Comparison of ENCODE assay signal across 8 cellular contexts in genomic region chr16:2682209-2683021, GRCh38. TPM values are rescaled to one million over a fixed set of nuclear protein-coding genes. Genes with fewer than 3 reads are reported as not detected.
DNase-seq lines count a peak whose midpoint lies in the region; ATAC-seq, FAIRE-seq and TF ChIP-seq lines count a peak whose summit lies in the region.

Gene KCTD5, plus strand, starts transcription at chr16:2682523. Its CDS starts 26 bp downstream, at chr16:2682549.

- H3K36me3 Mint-ChIP-seq in T-helper 1 cell treated with Interleukin-12 subunit alpha and Interleukin-12 subunit beta and Interleukin-4 antibody, amounts not matched to agents 30 μg/mL and 1 μg/mL, for 36 hours (ENCODE audit: low read depth), result peaks cover 5% of the 10 kb centered on the region

- TF ChIP-seq CTCF in upper lobe of left lung (IDR thresholded peaks at IDR 0.05), result peak in 2 of 6 experiments; percentile 16 to 54

- no peaks in the 10 kb centered on the region for H3K9me3 Mint-ChIP-seq in T-helper 1 cell treated with Interleukin-12 subunit alpha and Interleukin-12 subunit beta and Interleukin-4 antibody, amounts not matched to agents 30 μg/mL and 1 μg/mL, for 36 hours

- DNase-seq in GM12891 (ENCODE audit: insufficient read length, low spot score) (peak; percentile 94), NCI-H1694 treated with DMSO at 0.1 percent for 48 hours (lab: John Stamatoyannopoulos, UW) (peak; percentile 82), amniotic stem cell (lab: John Stamatoyannopoulos, UW) (peak; percentile 94), left cardiac atrium (peak; percentile 97), posterior vena cava (ENCODE audit: low spot score) (peak; percentile 99), upper lobe of left lung (peak; percentile 96 to 99)

- peak within 1 kb of the TSS; percentile 81 to 94 (median 92) for H3K27ac ChIP-seq in upper lobe of left lung

- ATAC-seq in HG02852 (IDR thresholded peaks at IDR 0.05; ENCODE audit: unreplicated experiment) (peak; percentile 64), left cardiac atrium (peak; percentile 97 to 98), upper lobe of left lung (ENCODE audit: low FRiP score in 2 of 2) (peak; percentile 97)

- no peaks in the 10 kb centered on the region for H3K27me3 ChIP-seq in upper lobe of left lung

- TF ChIP-seq POLR2A in GM12891 (IDR thresholded peaks at IDR 0.05; ENCODE audit: low read depth, low read length) (peak; percentile 95), upper lobe of left lung (IDR thresholded peaks at IDR 0.05) (peak in 3 of 4 donors; percentile 81 to 95 (median 85))

- H3K4me1 ChIP-seq in upper lobe of left lung, result peaks cover 14 to 35% (median 22%) of the 10 kb centered on the region in 4 donors

- peak within 1 kb of the TSS; percentile 98 for H3K4me3 Mint-ChIP-seq in T-helper 1 cell treated with Interleukin-12 subunit alpha and Interleukin-12 subunit beta and Interleukin-4 antibody, amounts not matched to agents 30 μg/mL and 1 μg/mL, for 36 hours

- 1% methylated on average over 39 to 45 of the region's 73 CpGs for WGBS in upper lobe of left lung, 2 donors

- peak in 1 of 4 donors; percentile 64 for TF ChIP-seq EP300 in upper lobe of left lung (IDR thresholded peaks at IDR 0.05)

- no peaks in the 10 kb centered on the region for H3K27me3 Mint-ChIP-seq in T-helper 1 cell treated with Interleukin-12 subunit alpha and Interleukin-12 subunit beta and Interleukin-4 antibody, amounts not matched to agents 30 μg/mL and 1 μg/mL, for 36 hours (ENCODE audit: low read depth)

- peak within 1 kb of the TSS; percentile 86 to 99 (median 99) for H3K4me3 ChIP-seq in upper lobe of left lung

- H3K4me1 Mint-ChIP-seq in T-helper 1 cell treated with Interleukin-12 subunit alpha and Interleukin-12 subunit beta and Interleukin-4 antibody, amounts not matched to agents 30 μg/mL and 1 μg/mL, for 36 hours (ENCODE audit: low read depth), result peaks cover 19% of the 10 kb centered on the region

- intact Hi-C loops in left cardiac atrium (cut with DNase I), result no loop called here
- intact Hi-C loops in posterior vena cava (cut with DNase I), result no loop called here

- peak within 1 kb of the TSS; percentile 94 for H3K27ac Mint-ChIP-seq in T-helper 1 cell treated with Interleukin-12 subunit alpha and Interleukin-12 subunit beta and Interleukin-4 antibody, amounts not matched to agents 30 μg/mL and 1 μg/mL, for 36 hours

- H3K9me3 ChIP-seq in upper lobe of left lung, result no peaks in the 10 kb centered on the region

- peak; percentile 85 for FAIRE-seq in GM12891 (lab: Jason Lieb, UNC)

- no peaks in the 10 kb centered on the region for H3K36me3 ChIP-seq in upper lobe of left lung

TF ChIP-seq in GM12891, 5 proteins besides CTCF, POLR2A, EP300 and RAD21:
- TF ChIP-seq POU2F2 (IDR thresholded peaks at IDR 0.05; ENCODE audit: low read depth, low read length), result peak; percentile 84
- peak; percentile 48 for TF ChIP-seq PAX5 (IDR thresholded peaks at IDR 0.05; ENCODE audit: insufficient read depth, low read length, severe bottlenecking)
- TF ChIP-seq SPI1 (IDR thresholded peaks at IDR 0.05; ENCODE audit: low read depth, low read length), result no peak
- TF ChIP-seq TAF1 (IDR thresholded peaks at IDR 0.05; ENCODE audit: low read depth, low read length), result peak; percentile 98
- peak; percentile 96 for TF ChIP-seq POLR2AphosphoS5 (IDR thresholded peaks at IDR 0.05; ENCODE audit: low read depth, low read length)

RNA-seq across cellular contexts. Expression of gene KCTD5, which starts in this region (rescaled TPM):
- polyA plus RNA-seq in GM12891 (2012; ENCODE audit: low read depth, missing spikeins), result 21.6 TPM
- 10 to 100 TPM; 11.6 to 15.2 TPM for total RNA-seq in left cardiac atrium
- 10 to 100 TPM; 13.5 to 14.3 TPM for total RNA-seq in posterior vena cava
- total RNA-seq in upper lobe of left lung, result 10 to 100 TPM; 25.7 to 45.5 (median 33.0) TPM

Comparison
In these comparisons a context has a peak if more than half of its experiments do, and no peak if none do; other contexts are left out.
1. Peak in every context shown above with its lines: DNase-seq, ATAC-seq, H3K4me3 ChIP-seq and H3K27ac ChIP-seq.